ENCODE assay signal across 11 cellular contexts in genomic region chr2:62410926-62411456, GRCh38.
DNase-seq lines count a peak whose midpoint lies in the region; ATAC-seq and TF ChIP-seq lines count a peak whose summit lies in the region.
"Had no signal": no experiment of that assay in that cellular context is flagged by ENCODE, and none has a peak within 500 bp of the region (broad histone marks: within the 10 kb centered on the region; RNA-seq: fewer than 3 reads in every experiment).

No MANE protein-coding gene starts in this region.

- H3K4me3 Mint-ChIP-seq in Caco-2 (ENCODE audit: unreplicated experiment) (peak overlapping the region; percentile 66), T-helper 17 cell (no peak overlapping the region)
- H3K4me3 Mint-ChIP-seq in stimulated activated naive CD8-positive, alpha-beta T cell treated with anti-CD3 and anti-CD28 coated beads, Interleukin-15, amount 100 ng/mL, for 72 hours: no peak overlapping the region

- H3K9me3 Mint-ChIP-seq in Caco-2 (ENCODE audit: unreplicated experiment): no peaks in the 10 kb centered on the region
- no peaks in the 10 kb centered on the region for H3K9me3 Mint-ChIP-seq in stimulated activated naive CD8-positive, alpha-beta T cell treated with anti-CD3 and anti-CD28 coated beads, Interleukin-15, amount 100 ng/mL, for 72 hours

- H3K4me1 ChIP-seq in Caco-2: peaks cover 50% of the 10 kb centered on the region
- H3K4me1 ChIP-seq in psoas muscle: peaks cover 4% of the 10 kb centered on the region

- H3K4me1 Mint-ChIP-seq in Caco-2 (ENCODE audit: low read depth, unreplicated experiment) (peaks cover 53% of the 10 kb centered on the region), T-helper 17 cell (peaks cover 8% of the 10 kb centered on the region)
- H3K4me1 Mint-ChIP-seq in stimulated activated naive CD8-positive, alpha-beta T cell treated with anti-CD3 and anti-CD28 coated beads, Interleukin-15, amount 100 ng/mL, for 72 hours: peaks cover 36% of the 10 kb centered on the region

- intact Hi-C loops in Caco-2 (cut with micrococcal nuclease; ENCODE audit: unreplicated experiment) (loop anchor here (1.0 to 5.0 kb wide), 10 partner anchors 29 to 646 kb away; partner anchors contain the start of gene B3GNT2), psoas muscle (cut with DNase I) (loop anchor here (2.0 to 10.0 kb wide), 5 partner anchors 216 to 649 kb away; partner anchors contain the start of gene B3GNT2 (in 1 of the 2))

- H3K36me3 Mint-ChIP-seq in Caco-2 (ENCODE audit: insufficient read depth, unreplicated experiment): peaks cover 4% of the 10 kb centered on the region
- H3K36me3 Mint-ChIP-seq in T-helper 17 cell (ENCODE audit: low read depth): no peaks in the 10 kb centered on the region

- no TSS peak for BruUV-seq in Caco-2 (replicated peaks; lab: Mats Ljungman, UMichigan)

- ATAC-seq in T-helper 17 cell (no peak), psoas muscle (peak in 1 of 4 donors; percentile 16), GM18909 (IDR thresholded peaks at IDR 0.05; ENCODE audit: poor library complexity, unreplicated experiment) (no peak)
- ATAC-seq in stimulated activated naive CD8-positive, alpha-beta T cell treated with anti-CD3 and anti-CD28 coated beads, Interleukin-15, amount 100 ng/mL, for 72 hours: no peak

- H3K9me3 ChIP-seq in Caco-2: no peaks in the 10 kb centered on the region
- no peaks in the 10 kb centered on the region for H3K9me3 ChIP-seq in T-helper 17 cell (ENCODE audit: control insufficient read depth, low read length, poor library complexity, severe bottlenecking)
- no peaks in the 10 kb centered on the region for H3K9me3 ChIP-seq in psoas muscle
- H3K9me3 ChIP-seq: BE2C had no signal

- POLR2A ChIA-PET in Caco-2 (lab: Charles Lee): interaction anchor here (0.6 to 1.4 kb wide), 5 partner anchors 79 to 1529 kb away, joined by 3 to 5 read pairs (median 4); partner anchors contain the start of genes B3GNT2 and REL

- no peaks in the 10 kb centered on the region for H3K36me3 ChIP-seq in Caco-2 (ENCODE audit: control insufficient read depth, insufficient read depth, low read length)
- no peaks in the 10 kb centered on the region for H3K36me3 ChIP-seq in psoas muscle (ENCODE audit: insufficient read depth in 1 of 2, low read depth in 1 of 2)
- H3K36me3 ChIP-seq: BE2C had no signal

- no peak for TF ChIP-seq CTCF in Caco-2 (IDR thresholded peaks at IDR 0.05; ENCODE audit: insufficient read depth in 1 of 2, low read depth in 1 of 2, low read length in 1 of 2, severe bottlenecking in 1 of 2, unreplicated experiment in 1 of 2)
- TF ChIP-seq CTCF in fibroblast of mammary gland (conservative IDR thresholded peaks at IDR 0.05; ENCODE audit: control insufficient read depth, insufficient read depth, low read depth, low read length): no peak
- no peak for TF ChIP-seq CTCF in psoas muscle (IDR thresholded peaks at IDR 0.05)

- H3K27ac ChIP-seq in psoas muscle: peak overlapping the region; percentile 64

- 31 to 56% (median 40%) methylated on average over 2 of the region's 2 CpGs for WGBS in psoas muscle, 3 donors

- H3K27me3 ChIP-seq in Caco-2 (replicated peaks; ENCODE audit: control insufficient read depth, insufficient read depth, low read length) (no peaks in the 10 kb centered on the region), psoas muscle (ENCODE audit: insufficient read depth in 3 of 3, low read length in 2 of 3) (no peaks in the 10 kb centered on the region)
- H3K27me3 ChIP-seq: BE2C had no signal

- H3K27ac Mint-ChIP-seq in Caco-2 (ENCODE audit: unreplicated experiment) (peak overlapping the region; percentile 84), T-helper 17 cell (peak overlapping the region; percentile 88)
- peak overlapping the region in 1 of 2 donors; percentile 74 for H3K27ac Mint-ChIP-seq in stimulated activated naive CD8-positive, alpha-beta T cell treated with anti-CD3 and anti-CD28 coated beads, Interleukin-15, amount 100 ng/mL, for 72 hours

- DNase-seq in Caco-2: no peak
- no peak for DNase-seq in T-helper 17 cell
- DNase-seq in fibroblast of mammary gland (ENCODE audit: low read depth): peak; percentile 4
- DNase-seq in psoas muscle: no peak
- no peak for DNase-seq in DMS79 treated with DMSO at 0.1 percent for 48 hours (lab: John Stamatoyannopoulos, UW)
- no peak for DNase-seq in occipital lobe (lab: John Stamatoyannopoulos, UW)
- DNase-seq in stimulated activated naive CD8-positive, alpha-beta T cell treated with anti-CD3 and anti-CD28 coated beads, Interleukin-15, amount 100 ng/mL, for 72 hours: no peak
- DNase-seq: NCI-H1930, SIG-M5 had no signal

- H3K4me3 ChIP-seq in Caco-2 (ENCODE audit: low read depth, low read length) (no peak overlapping the region), fibroblast of mammary gland (ENCODE audit: control insufficient read depth, low read depth, low read length) (no peak overlapping the region), psoas muscle (no peak overlapping the region)

- CTCF ChIA-PET in Caco-2 (lab: Charles Lee): interaction anchor here (0.6 to 2.9 kb wide), 13 partner anchors 25 to 1031 kb away, joined by 3 to 30 read pairs (median 4); partner anchors contain the start of gene B3GNT2

- H3K27me3 Mint-ChIP-seq in Caco-2 (ENCODE audit: insufficient read depth, unreplicated experiment): no peaks in the 10 kb centered on the region
- H3K27me3 Mint-ChIP-seq in T-helper 17 cell: peaks cover 5% of the 10 kb centered on the region
- no peaks in the 10 kb centered on the region for H3K27me3 Mint-ChIP-seq in stimulated activated naive CD8-positive, alpha-beta T cell treated with anti-CD3 and anti-CD28 coated beads, Interleukin-15, amount 100 ng/mL, for 72 hours
